ENCODE assay signal across 7 cellular contexts in genomic region chr2:152925540-152926448, GRCh38.
DNase-seq lines count a peak whose midpoint lies in the region; ATAC-seq and TF ChIP-seq lines count a peak whose summit lies in the region.

No MANE protein-coding gene starts in this region.

- H3K4me1 ChIP-seq in hepatocyte (ENCODE audit: insufficient read depth) = no peaks in the 10 kb centered on the region

- no peaks in the 10 kb centered on the region for H3K36me3 Mint-ChIP-seq in activated T-helper 2 cell treated with anti-CD3 and anti-CD28 coated beads, Interferon-gamma antibody, Interleukin-2, Interleukin-4, amounts not matched to agents 10 μg/mL and 5 μg/mL and 100 μg/mL, durations not matched to agents 14 hours and 24 hours and 36 hours (ENCODE audit: low read depth)

- H3K4me2 ChIP-seq in hepatocyte = no peak overlapping the region

- DNase-seq in GM04503 (ENCODE audit: low read depth) (peak; percentile 1), NCI-H82 (lab: John Stamatoyannopoulos, UW) (peak; percentile 95), hepatocyte (ENCODE audit: low spot score) (peak; percentile 81)
- DNase-seq in activated T-helper 2 cell treated with anti-CD3 and anti-CD28 coated beads, Interferon-gamma antibody, Interleukin-2, Interleukin-4, amounts not matched to agents 10 μg/mL and 5 μg/mL and 100 μg/mL, durations not matched to agents 14 hours and 24 hours and 36 hours (ENCODE audit: low spot score) = peak; percentile 12
- DNase-seq in stimulated activated CD4-positive, alpha-beta T cell treated with anti-CD3 and anti-CD28 coated beads, Interleukin-15, amount 100 ng/mL, for 48 hours (ENCODE audit: low read depth in 2 of 2) = peak; percentile 7 to 43

- H3K9me3 ChIP-seq in hepatocyte (ENCODE audit: low read depth) = no peaks in the 10 kb centered on the region

- 41% methylated on average over 11 of the region's 11 CpGs for WGBS in hepatocyte (ENCODE audit: low lambda C conversion rate, missing lambda C conversion rate)

- H3K9me2 ChIP-seq in hepatocyte (replicated peaks; ENCODE audit: insufficient read depth) = no peaks in the 10 kb centered on the region

- no peaks in the 10 kb centered on the region for H3K4me1 Mint-ChIP-seq in activated T-helper 2 cell treated with anti-CD3 and anti-CD28 coated beads, Interferon-gamma antibody, Interleukin-2, Interleukin-4, amounts not matched to agents 10 μg/mL and 5 μg/mL and 100 μg/mL, durations not matched to agents 14 hours and 24 hours and 36 hours (ENCODE audit: low read depth)

- no peaks in the 10 kb centered on the region for H3K27me3 ChIP-seq in hepatocyte

- no peak overlapping the region for H3K4me3 Mint-ChIP-seq in activated T-helper 2 cell treated with anti-CD3 and anti-CD28 coated beads, Interferon-gamma antibody, Interleukin-2, Interleukin-4, amounts not matched to agents 10 μg/mL and 5 μg/mL and 100 μg/mL, durations not matched to agents 14 hours and 24 hours and 36 hours (ENCODE audit: low read depth)

- H3K36me3 ChIP-seq in hepatocyte (replicated peaks; ENCODE audit: insufficient read depth, low read depth) = no peaks in the 10 kb centered on the region

- no peaks in the 10 kb centered on the region for H3K79me2 ChIP-seq in hepatocyte

- no peak overlapping the region for H2AFZ ChIP-seq in hepatocyte

- no peaks in the 10 kb centered on the region for H4K20me1 ChIP-seq in hepatocyte (ENCODE audit: insufficient read depth, poor library complexity, severe bottlenecking)

- ATAC-seq in GM21390 (IDR thresholded peaks at IDR 0.05; ENCODE audit: unreplicated experiment) = peak; percentile 95
- ATAC-seq in HG03558 (IDR thresholded peaks at IDR 0.05; ENCODE audit: extremely low read depth, unreplicated experiment) = peak; percentile 53

- peak; percentile 69 for TF ChIP-seq CTCF in hepatocyte (IDR thresholded peaks at IDR 0.05; ENCODE audit: poor library complexity)

- H3K27ac ChIP-seq in hepatocyte = no peak overlapping the region

- no peak overlapping the region for H3K4me3 ChIP-seq in hepatocyte

- no peaks in the 10 kb centered on the region for H3K27me3 Mint-ChIP-seq in activated T-helper 2 cell treated with anti-CD3 and anti-CD28 coated beads, Interferon-gamma antibody, Interleukin-2, Interleukin-4, amounts not matched to agents 10 μg/mL and 5 μg/mL and 100 μg/mL, durations not matched to agents 14 hours and 24 hours and 36 hours (ENCODE audit: low read depth)

- intact Hi-C loops in activated T-helper 2 cell treated with anti-CD3 and anti-CD28 coated beads, Interferon-gamma antibody, Interleukin-2, Interleukin-4, amounts not matched to agents 10 μg/mL and 5 μg/mL and 100 μg/mL, durations not matched to agents 14 hours and 24 hours and 36 hours (cut with micrococcal nuclease) = loop anchor here (2.0 kb wide), 1 partner anchor 553 kb away; the partner anchor contains the start of gene RPRM

- H3K9me3 Mint-ChIP-seq in activated T-helper 2 cell treated with anti-CD3 and anti-CD28 coated beads, Interferon-gamma antibody, Interleukin-2, Interleukin-4, amounts not matched to agents 10 μg/mL and 5 μg/mL and 100 μg/mL, durations not matched to agents 14 hours and 24 hours and 36 hours = no peaks in the 10 kb centered on the region

- H3K27ac Mint-ChIP-seq in activated T-helper 2 cell treated with anti-CD3 and anti-CD28 coated beads, Interferon-gamma antibody, Interleukin-2, Interleukin-4, amounts not matched to agents 10 μg/mL and 5 μg/mL and 100 μg/mL, durations not matched to agents 14 hours and 24 hours and 36 hours = no peak overlapping the region

Comparison
In these comparisons a context has a peak if more than half of its experiments do, and no peak if none do; other contexts are left out.
1. DNase-seq: peak in every context shown above with its lines; median percentile 95 in NCI-H82; 81 in hepatocyte; 25 in stimulated activated CD4-positive, alpha-beta T cell treated with anti-CD3 and anti-CD28 coated beads, Interleukin-15, amount 100 ng/mL, for 48 hours; 12 in activated T-helper 2 cell treated with anti-CD3 and anti-CD28 coated beads, Interferon-gamma antibody, Interleukin-2, Interleukin-4, amounts not matched to agents 10 μg/mL and 5 μg/mL and 100 μg/mL, durations not matched to agents 14 hours and 24 hours and 36 hours; 1 in GM04503.